ENCODE assay signal across 11 cellular contexts in the genomic region with DNA sequence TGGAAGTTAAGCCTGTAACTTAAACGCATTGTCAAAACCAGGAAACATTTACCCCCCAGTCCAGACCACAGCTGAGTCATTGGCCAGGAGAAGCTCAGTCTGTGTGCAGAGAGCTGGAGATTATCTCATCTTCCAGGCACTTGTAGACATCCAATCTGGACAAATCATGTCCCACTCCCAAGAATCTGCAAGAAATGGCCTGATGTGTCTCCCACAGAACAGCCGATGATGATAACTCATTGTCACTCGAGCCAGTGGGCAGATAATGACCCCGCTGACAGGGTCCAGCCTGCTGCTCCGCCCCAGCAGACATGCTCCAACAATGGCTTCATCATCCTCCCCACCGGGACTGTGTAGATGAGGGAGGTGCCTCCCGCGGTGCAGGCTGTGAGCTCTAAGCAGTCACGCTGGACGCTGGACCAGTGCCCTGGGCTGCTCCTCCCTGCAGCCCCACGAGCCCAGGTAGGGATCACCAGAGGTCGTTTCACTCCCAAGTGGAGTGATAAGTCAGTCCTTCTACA.
DNase-seq lines count a peak whose midpoint lies in the region; TF ChIP-seq lines count a peak whose summit lies in the region.
"Had no signal": no experiment of that assay in that cellular context is flagged by ENCODE, and none has a peak within 500 bp of the region (broad histone marks: within the 10 kb centered on the region; RNA-seq: fewer than 3 reads in every experiment).

No MANE protein-coding gene starts in this region.

- H3K4me1 Mint-ChIP-seq in activated CD4-positive, alpha-beta T cell treated with anti-CD3 and anti-CD28 coated beads, Interleukin-2, amount 10 ng/mL, durations not matched to agents 7 days and 5 days: peaks cover 5% of the 10 kb centered on the region

- H3K4me3 Mint-ChIP-seq in activated CD4-positive, alpha-beta T cell treated with anti-CD3 and anti-CD28 coated beads, Interleukin-2, amount 10 ng/mL, durations not matched to agents 7 days and 5 days: no peak overlapping the region
- H3K4me3 Mint-ChIP-seq: activated naive CD8-positive, alpha-beta T cell had no signal

- H3K4me3 ChIP-seq in skeletal muscle cell (ENCODE audit: low read depth, low read length): peak overlapping the region; percentile 10
- H3K4me3 ChIP-seq in thyroid gland (replicated peaks in 1 of 3): no peak overlapping the region
- H3K4me3 ChIP-seq: psoas muscle had no signal

- no peak overlapping the region for H3K27ac ChIP-seq in thyroid gland
- H3K27ac ChIP-seq: psoas muscle had no signal

- H3K36me3 ChIP-seq in thyroid gland: no peaks in the 10 kb centered on the region

- intact Hi-C loops in head of caudate nucleus (cut with DNase I): no loop called here
- intact Hi-C loops in thyroid gland (cut with DNase I): no loop called here

- no peak for TF ChIP-seq POLR2A in thyroid gland (IDR thresholded peaks at IDR 0.05)

- H3K9me3 Mint-ChIP-seq in activated CD4-positive, alpha-beta T cell treated with anti-CD3 and anti-CD28 coated beads, Interleukin-2, amount 10 ng/mL, durations not matched to agents 7 days and 5 days: no peaks in the 10 kb centered on the region

- CTCF ChIA-PET in activated CD4-positive, alpha-beta T cell treated with anti-CD3 and anti-CD28 coated beads, Interleukin-2, amount 10 ng/mL, durations not matched to agents 7 days and 5 days (lab: Charles Lee): no interaction called here

- DNase-seq in HCEC 1CT (peak; percentile 83), SW480 (ENCODE audit: low spot score) (peak; percentile 45), glomerular visceral epithelial cell (ENCODE audit: extremely low spot score) (peak; percentile 96), skeletal muscle cell (ENCODE audit: low read depth) (peak; percentile 89), head of caudate nucleus (no peak), thyroid gland (no peak)
- DNase-seq in activated CD4-positive, alpha-beta T cell treated with anti-CD3 and anti-CD28 coated beads, Interleukin-2, amount 10 ng/mL, durations not matched to agents 7 days and 5 days: no peak
- DNase-seq: hippocampal formation, NCI-H2227 treated with DMSO at 0.1 percent for 48 hours, psoas muscle had no signal

- POLR2A ChIA-PET in activated CD4-positive, alpha-beta T cell treated with anti-CD3 and anti-CD28 coated beads, Interleukin-2, amount 10 ng/mL, durations not matched to agents 7 days and 5 days (lab: Charles Lee): no interaction called here

- H3K9me3 ChIP-seq in thyroid gland: no peaks in the 10 kb centered on the region
- H3K9me3 ChIP-seq: psoas muscle had no signal

- H3K27me3 ChIP-seq in thyroid gland: no peaks in the 10 kb centered on the region

- H3K4me1 ChIP-seq in thyroid gland: no peaks in the 10 kb centered on the region
- H3K4me1 ChIP-seq: psoas muscle had no signal

- H3K36me3 Mint-ChIP-seq in activated CD4-positive, alpha-beta T cell treated with anti-CD3 and anti-CD28 coated beads, Interleukin-2, amount 10 ng/mL, durations not matched to agents 7 days and 5 days (ENCODE audit: low read depth): no peaks in the 10 kb centered on the region
- H3K36me3 Mint-ChIP-seq: activated naive CD8-positive, alpha-beta T cell had no signal

- peaks cover 9% of the 10 kb centered on the region for H3K27me3 Mint-ChIP-seq in activated CD4-positive, alpha-beta T cell treated with anti-CD3 and anti-CD28 coated beads, Interleukin-2, amount 10 ng/mL, durations not matched to agents 7 days and 5 days

- WGBS in thyroid gland, 2 donors: 10 to 19% methylated on average over 6 to 12 of the region's 12 CpGs

- TF ChIP-seq CTCF in thyroid gland (IDR thresholded peaks at IDR 0.05): no peak

- no peak overlapping the region for H3K27ac Mint-ChIP-seq in activated CD4-positive, alpha-beta T cell treated with anti-CD3 and anti-CD28 coated beads, Interleukin-2, amount 10 ng/mL, durations not matched to agents 7 days and 5 days
- H3K27ac Mint-ChIP-seq: activated naive CD8-positive, alpha-beta T cell had no signal

Comparison
In these comparisons a context has a peak if more than half of its experiments do, and no peak if none do; other contexts are left out.
1. DNase-seq: peak in HCEC 1CT (single experiment), SW480 (single experiment), glomerular visceral epithelial cell (single experiment) and skeletal muscle cell (single experiment); none in head of caudate nucleus (0 of 42), activated CD4-positive, alpha-beta T cell treated with anti-CD3 and anti-CD28 coated beads, Interleukin-2, amount 10 ng/mL, durations not matched to agents 7 days and 5 days (single experiment) and thyroid gland (0 of 2).